In the genomic region with DNA sequence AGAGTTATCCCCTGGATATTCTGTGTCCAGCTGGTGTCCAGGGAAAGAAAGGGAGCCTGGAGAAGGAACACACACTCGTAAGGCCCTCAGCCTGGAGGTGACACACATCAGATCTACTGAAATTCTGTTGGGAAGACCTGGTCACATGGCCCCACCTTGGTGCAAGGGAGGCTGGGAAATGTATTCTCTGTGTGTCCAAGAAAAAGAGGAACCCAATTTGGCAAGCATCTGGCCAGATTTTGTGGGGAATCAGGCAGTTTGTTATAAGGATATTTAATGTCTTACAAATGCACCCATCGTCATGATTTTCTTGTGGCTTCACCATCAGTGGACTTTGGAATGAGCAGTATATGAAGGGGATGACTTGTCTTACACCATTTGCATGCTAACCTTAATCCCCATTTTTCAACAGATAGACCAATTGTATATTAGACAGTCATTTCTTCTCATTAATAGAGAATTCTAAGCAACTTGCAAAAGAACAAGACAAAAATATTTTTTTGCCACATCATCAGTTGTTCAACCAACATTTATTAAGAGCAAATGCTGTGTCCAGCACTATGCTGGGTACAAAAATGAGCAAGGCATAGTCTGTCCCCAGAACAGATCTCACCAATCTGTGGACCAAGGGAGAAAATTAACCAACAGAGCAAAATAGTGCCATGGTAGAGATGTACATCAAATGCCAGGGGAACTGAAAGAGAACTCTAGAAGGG, we compare ENCODE assay signal across 28 cellular contexts. TPM values are rescaled to one million over a fixed set of nuclear protein-coding genes. Genes with fewer than 3 reads are reported as not detected.
"Had no signal": no experiment of that assay in that cellular context is flagged by ENCODE, and none has a peak within 500 bp of the region (broad histone marks: within the 10 kb centered on the region; RNA-seq: fewer than 3 reads in every experiment).

No MANE protein-coding gene starts in this region.

- FAIRE-seq: endometrium, endothelial cell of umbilical vein, frontal cortex had no signal

- H2AFZ ChIP-seq: hepatocyte had no signal

- H3K4me2 ChIP-seq: hepatocyte had no signal

- H3K27me3 ChIP-seq: colonic mucosa, esophagus muscularis mucosa, esophagus squamous epithelium, foreskin keratinocyte, gastrocnemius medialis, gastroesophageal sphincter, heart left ventricle, heart right ventricle, hepatocyte had no signal

- H3K4me1 ChIP-seq: colonic mucosa, esophagus muscularis mucosa, gastrocnemius medialis, gastroesophageal sphincter, heart left ventricle had no signal

- H3K4me3 ChIP-seq: colonic mucosa, coronary artery, dorsolateral prefrontal cortex, esophagus muscularis mucosa, esophagus squamous epithelium, gastrocnemius medialis, gastroesophageal sphincter, heart left ventricle, heart right ventricle, hepatocyte had no signal

- H3K9me3 ChIP-seq: colonic mucosa, esophagus muscularis mucosa, esophagus squamous epithelium, gastrocnemius medialis, gastroesophageal sphincter had no signal

- H3K79me2 ChIP-seq: hepatocyte had no signal

- H3K36me3 ChIP-seq: colonic mucosa, esophagus muscularis mucosa, esophagus squamous epithelium, gastrocnemius medialis, gastroesophageal sphincter, heart right ventricle had no signal

- ATAC-seq: effector memory CD8-positive, alpha-beta T cell; esophagus mucosa; foreskin keratinocyte; gastrocnemius medialis; gastroesophageal sphincter; heart left ventricle; heart right ventricle had no signal

- DNase-seq: colonic mucosa; cortex of kidney; dermis blood vessel endothelial cell; dorsolateral prefrontal cortex; effector CD4-positive, alpha-beta T cell; effector CD8-positive, alpha-beta T cell; effector memory CD4-positive, alpha-beta T cell; effector memory CD8-positive, alpha-beta T cell; endodermal cell; erythroblast; esophagus squamous epithelium; foreskin fibroblast; foreskin keratinocyte; foreskin melanocyte; gastrocnemius medialis; glutamatergic neuron; head of caudate nucleus; heart left ventricle; heart right ventricle had no signal

- H3K27ac ChIP-seq: colonic mucosa, coronary artery, dorsolateral prefrontal cortex, epithelial cell of prostate, esophagus muscularis mucosa, esophagus squamous epithelium, foreskin keratinocyte, gastrocnemius medialis, gastroesophageal sphincter, heart left ventricle, heart right ventricle, hepatocyte had no signal

RNA-seq across cellular contexts. Expression of a gene that starts 59.7 kb away (rescaled TPM):
- total RNA-seq: endothelial cell of umbilical vein had no signal
- polyA plus RNA-seq: endothelial cell of umbilical vein had no signal
